ENCODE assay signal across 1 cellular context in the genomic region with DNA sequence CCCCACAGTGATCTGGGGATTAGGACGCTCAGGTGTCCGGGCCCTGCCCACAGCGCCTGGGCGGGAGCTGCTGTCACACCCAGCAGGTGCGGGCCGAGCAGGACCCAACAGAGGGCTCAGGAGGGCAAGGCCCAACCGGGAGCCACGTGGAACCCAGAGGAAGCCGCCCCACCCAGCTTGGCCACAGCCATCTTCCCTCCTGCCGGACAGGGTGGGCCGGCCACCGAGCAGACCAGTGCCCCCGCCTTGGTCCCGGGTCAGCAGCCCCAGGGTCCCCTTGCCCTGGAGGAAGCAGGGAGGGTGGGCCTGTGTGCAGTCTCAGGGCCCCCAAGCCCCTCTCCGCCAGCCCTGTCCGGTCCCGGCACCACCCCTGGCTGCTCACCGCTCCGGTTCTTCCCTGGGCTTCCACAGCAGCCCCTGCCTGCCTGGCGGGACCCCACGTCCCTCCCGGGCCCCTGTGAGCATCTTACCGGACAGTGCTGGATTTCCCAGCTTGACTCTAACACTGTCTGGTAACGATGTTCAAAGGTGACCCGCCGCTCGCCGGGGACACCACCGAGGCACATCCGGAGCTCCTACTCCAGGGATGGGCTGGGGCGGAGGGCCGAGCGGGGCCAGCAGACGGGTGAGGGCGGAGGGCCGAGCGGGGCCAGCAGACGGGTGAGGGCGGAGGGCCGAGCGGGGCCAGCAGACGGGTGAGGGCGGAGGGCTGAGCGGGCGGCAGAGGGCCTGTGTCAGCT.
A peak's percentile ranks its signal among the peaks of the same experiment; 100 is the strongest.
TF ChIP-seq lines count a peak whose summit lies in the region.

No MANE protein-coding gene starts in this region.

TF ChIP-seq in K562, 482 proteins besides CTCF, POLR2A, EP300 and RAD21:
- TF ChIP-seq, protein P1, sequence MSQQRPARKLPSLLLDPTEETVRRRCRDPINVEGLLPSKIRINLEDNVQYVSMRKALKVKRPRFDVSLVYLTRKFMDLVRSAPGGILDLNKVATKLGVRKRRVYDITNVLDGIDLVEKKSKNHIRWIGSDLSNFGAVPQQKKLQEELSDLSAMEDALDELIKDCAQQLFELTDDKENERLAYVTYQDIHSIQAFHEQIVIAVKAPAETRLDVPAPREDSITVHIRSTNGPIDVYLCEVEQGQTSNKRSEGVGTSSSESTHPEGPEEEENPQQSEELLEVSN (IDR thresholded peaks at IDR 0.05; ENCODE audit: borderline replicate concordance in 1 of 2, extremely low read depth in 1 of 2, insufficient read depth in 1 of 2, insufficient read length in 1 of 2, low read depth in 1 of 2, low read length in 1 of 2, poor library complexity in 1 of 2, severe bottlenecking in 1 of 2): peak in 1 of 2 experiments; percentile 16
- TF ChIP-seq ZNF165 (CRISPR knock-in tag; IDR thresholded peaks at IDR 0.05; ENCODE audit: borderline replicate concordance): no peak
- TF ChIP-seq NR1H2 (CRISPR knock-in tag; IDR thresholded peaks at IDR 0.05): no peak
- TF ChIP-seq, protein P2, sequence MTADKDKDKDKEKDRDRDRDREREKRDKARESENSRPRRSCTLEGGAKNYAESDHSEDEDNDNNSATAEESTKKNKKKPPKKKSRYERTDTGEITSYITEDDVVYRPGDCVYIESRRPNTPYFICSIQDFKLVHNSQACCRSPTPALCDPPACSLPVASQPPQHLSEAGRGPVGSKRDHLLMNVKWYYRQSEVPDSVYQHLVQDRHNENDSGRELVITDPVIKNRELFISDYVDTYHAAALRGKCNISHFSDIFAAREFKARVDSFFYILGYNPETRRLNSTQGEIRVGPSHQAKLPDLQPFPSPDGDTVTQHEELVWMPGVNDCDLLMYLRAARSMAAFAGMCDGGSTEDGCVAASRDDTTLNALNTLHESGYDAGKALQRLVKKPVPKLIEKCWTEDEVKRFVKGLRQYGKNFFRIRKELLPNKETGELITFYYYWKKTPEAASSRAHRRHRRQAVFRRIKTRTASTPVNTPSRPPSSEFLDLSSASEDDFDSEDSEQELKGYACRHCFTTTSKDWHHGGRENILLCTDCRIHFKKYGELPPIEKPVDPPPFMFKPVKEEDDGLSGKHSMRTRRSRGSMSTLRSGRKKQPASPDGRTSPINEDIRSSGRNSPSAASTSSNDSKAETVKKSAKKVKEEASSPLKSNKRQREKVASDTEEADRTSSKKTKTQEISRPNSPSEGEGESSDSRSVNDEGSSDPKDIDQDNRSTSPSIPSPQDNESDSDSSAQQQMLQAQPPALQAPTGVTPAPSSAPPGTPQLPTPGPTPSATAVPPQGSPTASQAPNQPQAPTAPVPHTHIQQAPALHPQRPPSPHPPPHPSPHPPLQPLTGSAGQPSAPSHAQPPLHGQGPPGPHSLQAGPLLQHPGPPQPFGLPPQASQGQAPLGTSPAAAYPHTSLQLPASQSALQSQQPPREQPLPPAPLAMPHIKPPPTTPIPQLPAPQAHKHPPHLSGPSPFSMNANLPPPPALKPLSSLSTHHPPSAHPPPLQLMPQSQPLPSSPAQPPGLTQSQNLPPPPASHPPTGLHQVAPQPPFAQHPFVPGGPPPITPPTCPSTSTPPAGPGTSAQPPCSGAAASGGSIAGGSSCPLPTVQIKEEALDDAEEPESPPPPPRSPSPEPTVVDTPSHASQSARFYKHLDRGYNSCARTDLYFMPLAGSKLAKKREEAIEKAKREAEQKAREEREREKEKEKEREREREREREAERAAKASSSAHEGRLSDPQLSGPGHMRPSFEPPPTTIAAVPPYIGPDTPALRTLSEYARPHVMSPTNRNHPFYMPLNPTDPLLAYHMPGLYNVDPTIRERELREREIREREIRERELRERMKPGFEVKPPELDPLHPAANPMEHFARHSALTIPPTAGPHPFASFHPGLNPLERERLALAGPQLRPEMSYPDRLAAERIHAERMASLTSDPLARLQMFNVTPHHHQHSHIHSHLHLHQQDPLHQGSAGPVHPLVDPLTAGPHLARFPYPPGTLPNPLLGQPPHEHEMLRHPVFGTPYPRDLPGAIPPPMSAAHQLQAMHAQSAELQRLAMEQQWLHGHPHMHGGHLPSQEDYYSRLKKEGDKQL (CRISPR knock-in tag; IDR thresholded peaks at IDR 0.05; ENCODE audit: borderline replicate concordance): no peak
